In genomic region chr7:25578991-25579687, GRCh38 we compare ENCODE assay signal across 13 cellular contexts.
"Had no signal": no experiment of that assay in that cellular context is flagged by ENCODE, and none has a peak within 500 bp of the region (broad histone marks: within the 10 kb centered on the region; RNA-seq: fewer than 3 reads in every experiment).

No MANE protein-coding gene starts in this region.

- H3K4me3 ChIP-seq: prostate gland, upper lobe of left lung had no signal

- DNase-seq: activated CD4-positive, alpha-beta T cell treated with anti-CD3 and anti-CD28 coated beads, Interleukin-2, amount 50 U/mL, for 48 hours; activated effector memory CD4-positive, alpha-beta T cell treated with anti-CD3 and anti-CD28 coated beads, Interleukin-2, amount 50 U/mL, for 16 hours; activated T-cell treated with anti-CD3 and anti-CD28 coated beads, Interleukin-2, amount 50 U/mL, for 1 hour; amniotic stem cell; kidney; mesenchymal stem cell; nephron progenitor cell; occipital lobe; stimulated activated naive CD8-positive, alpha-beta T cell treated with anti-CD3 and anti-CD28 coated beads, Interleukin-15, Interleukin-2, amounts not matched to agents 100 U/mL and 50 U/mL, for 24 hours; upper lobe of left lung had no signal

- H3K9me3 ChIP-seq: prostate gland, upper lobe of left lung had no signal

- FAIRE-seq: kidney, small intestine had no signal

- H3K27me3 ChIP-seq: upper lobe of left lung had no signal

- H3K36me3 ChIP-seq: prostate gland, upper lobe of left lung had no signal

- H3K27ac ChIP-seq: prostate gland, upper lobe of left lung, VCaP had no signal

- H3K4me1 ChIP-seq: prostate gland, upper lobe of left lung had no signal

- ATAC-seq: stimulated activated naive CD8-positive, alpha-beta T cell treated with anti-CD3 and anti-CD28 coated beads, Interleukin-15, Interleukin-2, amounts not matched to agents 100 U/mL and 50 U/mL, for 24 hours had no signal
